8 cellular contexts compared by ENCODE assay signal in genomic region chr2:27442282-27442980, GRCh38. TPM values are rescaled to one million over a fixed set of nuclear protein-coding genes. Genes with fewer than 3 reads are reported as not detected.
DNase-seq lines count a peak whose midpoint lies in the region; ATAC-seq and TF ChIP-seq lines count a peak whose summit lies in the region.

A gene with protein sequence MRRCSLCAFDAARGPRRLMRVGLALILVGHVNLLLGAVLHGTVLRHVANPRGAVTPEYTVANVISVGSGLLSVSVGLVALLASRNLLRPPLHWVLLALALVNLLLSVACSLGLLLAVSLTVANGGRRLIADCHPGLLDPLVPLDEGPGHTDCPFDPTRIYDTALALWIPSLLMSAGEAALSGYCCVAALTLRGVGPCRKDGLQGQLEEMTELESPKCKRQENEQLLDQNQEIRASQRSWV (plus strand): TSS chr2:27442381. CDS start chr2:27442413, 32 bp downstream.

- H3K27ac ChIP-seq in OCI-LY1 (ENCODE audit: low read depth, low read length, poor library complexity, severe bottlenecking), result peak within 1 kb of the TSS; percentile 41
- H3K27ac ChIP-seq in body of pancreas, result peak within 1 kb of the TSS; percentile 61 to 85 (median 80)

- H3K4me1 ChIP-seq in OCI-LY1 (ENCODE audit: insufficient read depth, low read length, severe bottlenecking), result peaks cover 17% of the 10 kb centered on the region
- peaks cover 32% of the 10 kb centered on the region for H3K4me1 ChIP-seq in body of pancreas

- no peaks in the 10 kb centered on the region for H3F3A ChIP-seq in OCI-LY1 (ENCODE audit: insufficient read depth, low read length)

- TF ChIP-seq CTCF in GM06990 (IDR thresholded peaks at IDR 0.05; ENCODE audit: insufficient read depth, low read length, poor library complexity, severe bottlenecking) (no peak), OCI-LY1 (IDR thresholded peaks at IDR 0.05; ENCODE audit: low read length) (no peak), body of pancreas (IDR thresholded peaks at IDR 0.05) (peak in 4 of 7 experiments; percentile 52 to 64 (median 64)), lower leg skin (IDR thresholded peaks at IDR 0.05) (no peak)

- 8 to 12% methylated on average over 3 to 51 of the region's 64 CpGs for WGBS in body of pancreas, 2 donors
- 32 to 35% methylated on average over 54 to 58 of the region's 64 CpGs for WGBS in lower leg skin, 2 donors

- peak; percentile 93 for ATAC-seq in body of pancreas
- no peak for ATAC-seq in HG03378 (IDR thresholded peaks at IDR 0.05; ENCODE audit: unreplicated experiment)

- H3K27me3 ChIP-seq in GM06990 (replicated peaks; ENCODE audit: control insufficient read depth, insufficient read depth, low read length) (no peaks in the 10 kb centered on the region), OCI-LY1 (ENCODE audit: insufficient read depth, low read length) (no peaks in the 10 kb centered on the region), body of pancreas (no peaks in the 10 kb centered on the region)

- H3K4me3 ChIP-seq in GM06990 (replicated peaks; ENCODE audit: low read depth, low read length), result no peak within 1 kb of the TSS
- H3K4me3 ChIP-seq in OCI-LY1 (ENCODE audit: low read depth, low read length, poor library complexity, severe bottlenecking), result peak within 1 kb of the TSS; percentile 67
- peak within 1 kb of the TSS; percentile 28 to 44 for H3K4me3 ChIP-seq in body of pancreas
- H3K4me3 ChIP-seq in lower leg skin (ENCODE audit: low read depth, poor library complexity, severe bottlenecking), result peak within 1 kb of the TSS; percentile 20

- no peaks in the 10 kb centered on the region for H4K20me1 ChIP-seq in OCI-LY1 (ENCODE audit: insufficient read depth, low read length)

- peak; percentile 29 to 64 (median 58) for TF ChIP-seq POLR2A in body of pancreas (IDR thresholded peaks at IDR 0.05)
- no peak for TF ChIP-seq POLR2A in lower leg skin (IDR thresholded peaks at IDR 0.05)

- peak within 1 kb of the TSS; percentile 76 for H3K9ac ChIP-seq in OCI-LY1 (ENCODE audit: low read length)

- DNase-seq in GM06990 (ENCODE audit: extremely low read depth, insufficient read length) (peak; percentile 41), body of pancreas (peak; percentile 87 to 91 (median 88)), lower leg skin (ENCODE audit: low spot score in 2 of 2) (peak in 1 of 2 donors; percentile 31), globus pallidus (ENCODE audit: low spot score) (no peak), hippocampal formation (lab: John Stamatoyannopoulos, UW) (no peak)
- DNase-seq in stimulated activated naive CD4-positive, alpha-beta T cell treated with Interleukin-2 at 50 U/mL for 16 hours (lab: John Stamatoyannopoulos, UW), result peak; percentile 28

- peaks cover 34% of the 10 kb centered on the region for H3K36me3 ChIP-seq in GM06990 (ENCODE audit: control insufficient read depth, insufficient read depth, low read length)
- H3K36me3 ChIP-seq in OCI-LY1 (ENCODE audit: insufficient read depth, low read length), result peaks cover 49% of the 10 kb centered on the region; the same call in 1 of the 2 replicates
- H3K36me3 ChIP-seq in body of pancreas (replicated peaks in 1 of 2; ENCODE audit: insufficient read depth in 1 of 2, low read depth in 2 of 2), result peaks cover 7 to 31% of the 10 kb centered on the region in 2 donors

- no peaks in the 10 kb centered on the region for H3K9me3 ChIP-seq in OCI-LY1 (ENCODE audit: low read length)
- no peaks in the 10 kb centered on the region for H3K9me3 ChIP-seq in body of pancreas

- no peaks in the 10 kb centered on the region for H3K9me2 ChIP-seq in OCI-LY1 (ENCODE audit: low read depth, low read length)

- no peaks in the 10 kb centered on the region for H3K79me2 ChIP-seq in OCI-LY1 (ENCODE audit: insufficient read depth, low read length)

- H3K4me2 ChIP-seq in OCI-LY1 (ENCODE audit: low read length), result peak within 1 kb of the TSS; percentile 73

- H2AFZ ChIP-seq in OCI-LY1 (ENCODE audit: low read length), result no peak within 1 kb of the TSS

- intact Hi-C loops in body of pancreas (cut with DNase I) (no loop called here), lower leg skin (cut with DNase I; ENCODE audit: low total_unique reads) (no loop called here)

RNA-seq across cellular contexts. Expression of the gene that starts here (rescaled TPM):
- 10 to 100 TPM; 11.9 to 25.2 TPM for total RNA-seq in body of pancreas
- 10 to 100 TPM; 22.2 to 28.0 (median 25.6) TPM for total RNA-seq in lower leg skin

Comparison
In these comparisons a context has a peak if more than half of its experiments do, and no peak if none do; other contexts are left out.
1. DNase-seq: peak in GM06990 (single experiment), body of pancreas (4 of 4) and stimulated activated naive CD4-positive, alpha-beta T cell treated with Interleukin-2 at 50 U/mL for 16 hours (single experiment); none in globus pallidus (single experiment) and hippocampal formation (0 of 2).
2. CTCF ChIP-seq: peak in body of pancreas (4 of 7); none in GM06990 (single experiment), OCI-LY1 (single experiment) and lower leg skin (0 of 3).
3. POLR2A ChIP-seq: peak in body of pancreas (3 of 3); none in lower leg skin (0 of 2).